23 cellular contexts compared by ENCODE assay signal in the genomic region with DNA sequence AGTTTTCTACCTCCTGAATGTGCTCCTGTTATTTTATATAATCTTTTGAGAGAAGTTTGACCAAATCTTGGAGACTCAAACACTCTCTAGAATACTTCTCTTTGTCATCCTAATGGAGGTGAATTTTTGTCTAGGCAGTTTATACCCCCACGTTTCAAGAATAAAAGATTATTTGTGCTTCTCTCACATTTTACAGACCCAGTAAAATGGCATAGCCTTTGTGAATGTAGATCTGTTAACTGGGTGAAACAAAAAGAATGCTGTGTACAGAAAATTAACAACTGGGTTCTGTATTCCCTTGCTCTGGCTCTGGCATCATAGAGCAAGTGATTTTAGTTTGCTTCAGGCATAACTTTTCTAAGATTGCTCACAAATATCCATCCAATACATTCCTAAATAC.
"Had no signal": no experiment of that assay in that cellular context is flagged by ENCODE, and none has a peak within 500 bp of the region (broad histone marks: within the 10 kb centered on the region; RNA-seq: fewer than 3 reads in every experiment).

No MANE protein-coding gene starts in this region.

- H3K27ac ChIP-seq: body of pancreas, cardiac muscle cell, gastrocnemius medialis, prostate gland, right atrium auricular region, transverse colon, VCaP had no signal

- ATAC-seq: activated CD4-positive, CD25-positive, alpha-beta regulatory T cell treated with anti-CD3 and anti-CD28 coated beads, Interleukin-2, amount 50 U/mL, for 24 hours; activated naive CD8-positive, alpha-beta T cell treated with anti-CD3 and anti-CD28 coated beads, Interleukin-2, amount 50 U/mL, for 24 hours; body of pancreas; esophagus mucosa; gastrocnemius medialis; left colon; naive thymus-derived CD4-positive, alpha-beta T cell; stimulated activated naive CD8-positive, alpha-beta T cell treated with anti-CD3 and anti-CD28 coated beads, Interleukin-15, Interleukin-2, amounts not matched to agents 100 U/mL and 50 U/mL, for 24 hours; T-cell had no signal

- DNase-seq: activated CD4-positive, alpha-beta memory T cell treated with anti-CD3 and anti-CD28 coated beads, Interleukin-2, amount 10 ng/mL, durations not matched to agents 7 days and 5 days; activated CD4-positive, alpha-beta T cell treated with anti-CD3 and anti-CD28 coated beads, Interleukin-2, amount 10 ng/mL, durations not matched to agents 24 days and 14 days; activated gamma-delta T cell; activated naive CD4-positive, alpha-beta T cell treated with anti-CD3 and anti-CD28 coated beads, Interleukin-2, amount 50 U/mL, for 16 hours; activated naive CD8-positive, alpha-beta T cell treated with anti-CD3 and anti-CD28 coated beads, Interleukin-2, amount 50 U/mL, for 24 hours; body of pancreas; effector CD8-positive, alpha-beta T cell; gastrocnemius medialis; head of caudate nucleus; left colon; mesenchymal stem cell; naive thymus-derived CD4-positive, alpha-beta T cell; stimulated activated CD4-positive, alpha-beta T cell treated with anti-CD3 and anti-CD28 coated beads, Interleukin-12 subunit alpha, Interleukin-12 subunit beta, amount 100 ng/mL, for 4 hours; stimulated activated CD4-positive, alpha-beta T cell treated with anti-CD3 and anti-CD28 coated beads, Interleukin-4, amount 100 ng/mL, for 4 hours; stimulated activated naive CD8-positive, alpha-beta T cell treated with anti-CD3 and anti-CD28 coated beads, Interleukin-15, Interleukin-2, amounts not matched to agents 100 U/mL and 50 U/mL, for 24 hours; T-cell; transverse colon had no signal
